Comparison of ENCODE assay signal across 4 cellular contexts in the genomic region with DNA sequence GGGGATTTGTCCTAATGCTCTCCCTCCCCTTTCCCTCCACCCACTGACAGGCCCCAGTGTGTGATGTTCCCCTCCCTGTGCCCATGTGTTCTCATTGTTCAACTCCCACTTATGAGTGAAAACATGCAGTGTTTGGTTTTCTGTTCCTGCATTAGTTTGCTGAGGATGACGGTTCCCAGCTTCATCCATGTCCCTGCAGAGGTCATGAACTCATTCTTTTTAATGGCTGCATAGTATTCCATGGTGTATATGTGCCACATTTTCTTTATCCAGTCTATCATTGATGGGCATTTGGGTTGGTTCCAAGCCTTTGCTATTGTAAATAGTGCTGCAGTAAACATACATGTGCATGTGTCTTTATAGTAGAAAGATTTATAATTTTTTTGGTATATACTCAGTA. TPM values are rescaled to one million over a fixed set of nuclear protein-coding genes. Genes with fewer than 3 reads are reported as not detected.
"Had no signal": no experiment of that assay in that cellular context is flagged by ENCODE, and none has a peak within 500 bp of the region (broad histone marks: within the 10 kb centered on the region; RNA-seq: fewer than 3 reads in every experiment).

No MANE protein-coding gene starts in this region.

RNA-seq across cellular contexts. Expression of a gene that starts 26.9 kb away (rescaled TPM):
- total RNA-seq: mesenteric fat pad had no signal
- polyA plus RNA-seq: immature natural killer cell; liver; naive thymus-derived CD4-positive, alpha-beta T cell had no signal
